Comparison of ENCODE assay signal across 25 cellular contexts in the genomic region with DNA sequence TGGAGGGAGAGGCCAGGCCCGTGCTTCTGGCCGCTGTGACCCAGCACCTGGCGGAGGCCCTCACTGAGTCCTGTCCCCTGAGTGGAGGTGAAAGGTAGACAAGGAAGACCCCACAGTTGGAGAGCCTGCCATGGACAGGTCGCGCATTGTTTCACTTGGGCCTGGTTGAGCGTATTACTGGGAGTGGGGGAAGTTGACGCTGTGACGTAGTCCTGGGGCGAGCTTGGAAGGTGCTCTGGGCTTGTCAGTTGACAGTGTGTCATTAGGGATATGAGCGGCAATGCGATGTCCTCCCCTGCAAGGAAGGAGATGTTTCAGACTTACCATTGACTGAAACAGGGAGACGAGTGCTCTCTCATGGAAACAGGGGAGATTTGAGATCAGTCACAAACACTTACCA.
DNase-seq lines count a peak whose midpoint lies in the region; ATAC-seq, FAIRE-seq and TF ChIP-seq lines count a peak whose summit lies in the region.
"Had no signal": no experiment of that assay in that cellular context is flagged by ENCODE, and none has a peak within 500 bp of the region (broad histone marks: within the 10 kb centered on the region; RNA-seq: fewer than 3 reads in every experiment).

No MANE protein-coding gene starts in this region.

- H2AK5ac ChIP-seq in mesenchymal stem cell (ENCODE audit: low read length, severe bottlenecking) = no peak overlapping the region

- ATAC-seq in GM12878 = no peak
- ATAC-seq in upper lobe of left lung (ENCODE audit: low FRiP score in 2 of 2) = no peak
- ATAC-seq: A549, natural killer cell, PC-3 had no signal

- intact Hi-C loops in GM12878 (cut with micrococcal nuclease; ENCODE audit: unreplicated experiment) = loop anchor here (5.0 kb wide), 1 partner anchor 124 kb away; no protein-coding TSS in a partner anchor

- 82% methylated on average over 12 of the region's 12 CpGs for WGBS in GM12878 (ENCODE audit: insufficient coverage, insufficient replicate concordance, low lambda C conversion rate, missing lambda C conversion rate)
- 96% methylated on average over 12 of the region's 12 CpGs for WGBS in mesenchymal stem cell
- 90 to 94% methylated on average over 9 to 12 of the region's 12 CpGs for WGBS in upper lobe of left lung, 2 donors

- FAIRE-seq in GM12878 (lab: Jason Lieb, UNC) = no peak
- FAIRE-seq: A549, bronchial epithelial cell, GM12892 had no signal

- in situ Hi-C loops in GM12878 (cut with MboI) = no loop called here

- H3K9me3 ChIP-seq in GM12878 (replicated peaks; ENCODE audit: control insufficient read depth, insufficient read depth, low read length) (no peaks in the 10 kb centered on the region), mesenchymal stem cell (ENCODE audit: control insufficient read depth, low read length) (no peaks in the 10 kb centered on the region), upper lobe of left lung (no peaks in the 10 kb centered on the region)
- H3K9me3 ChIP-seq: A549, heart right ventricle, SJCRH30 had no signal

- CTCF ChIA-PET in GM12878 (lab: Yijun Ruan, JAX) = interaction anchor here (0.7 to 1.0 kb wide), 2 partner anchors 17 to 39 kb away, joined by 3 to 5 read pairs; no protein-coding TSS in a partner anchor

- no peak for TF ChIP-seq POLR2A in GM12878 (IDR thresholded peaks at IDR 0.05; ENCODE audit: low read depth, low read length)
- no peak for TF ChIP-seq POLR2A in upper lobe of left lung (IDR thresholded peaks at IDR 0.05)

- peak; percentile 28 for DNase-seq in activated effector memory CD4-positive, alpha-beta T cell treated with anti-CD3 and anti-CD28 coated beads, Interleukin-2, amount 50 U/mL, for 16 hours
- no peak for DNase-seq in activated effector memory CD4-positive, alpha-beta T cell treated with Interleukin-2 at 50 U/mL for 16 hours
- no peak for DNase-seq in GM12878 (ENCODE audit: low read depth, low spot score)
- DNase-seq in mesenchymal stem cell = no peak
- no peak for DNase-seq in upper lobe of left lung
- no peak for DNase-seq in Kasumi-1 (lab: John Stamatoyannopoulos, UW)
- no peak for DNase-seq in GM19240 (ENCODE audit: insufficient read length, low spot score)
- DNase-seq in 8988T = no peak
- DNase-seq: activated CD4-positive, alpha-beta T cell treated with anti-CD3 and anti-CD28 coated beads, Interleukin-2, amount 50 U/mL, for 1 hour; activated CD8-positive, alpha-beta memory T cell treated with anti-CD3 and anti-CD28 coated beads, Interleukin-2, amount 50 U/mL, for 4 hours; activated gamma-delta T cell; DMS153; dorsolateral prefrontal cortex; heart right ventricle; immature natural killer cell; natural killer cell; NCI-H1092; NCI-H2029 treated with DMSO at 0.1 percent for 48 hours; NCI-H345; PC-3; SJCRH30; trophoblast cell had no signal

- TF ChIP-seq CTCF in GM12878 (IDR thresholded peaks at IDR 0.05 in 2 of 3, conservative IDR thresholded peaks at IDR 0.05 in 1 of 3; ENCODE audit: control insufficient read depth in 2 of 3, extremely low read depth in 1 of 3, insufficient read depth in 1 of 3, low read depth in 3 of 3, low read length in 3 of 3) (no peak), upper lobe of left lung (IDR thresholded peaks at IDR 0.05) (no peak)

- H3K4me1 ChIP-seq in GM12878 (ENCODE audit: control insufficient read depth, insufficient read depth, low read length) = peaks cover 29% of the 10 kb centered on the region
- peaks cover 8% of the 10 kb centered on the region for H3K4me1 ChIP-seq in mesenchymal stem cell (ENCODE audit: control insufficient read depth, insufficient read depth, low read depth, low read length)
- peaks cover 24 to 56% (median 42%) of the 10 kb centered on the region in 4 donors for H3K4me1 ChIP-seq in upper lobe of left lung
- H3K4me1 ChIP-seq: A549, SJCRH30 had no signal

- peak overlapping the region in 1 of 2 experiments; percentile 44 for H3K14ac ChIP-seq in mesenchymal stem cell (ENCODE audit: low read length in 2 of 2)

- no peak overlapping the region for H4K8ac ChIP-seq in mesenchymal stem cell (ENCODE audit: low read length)

- SMC1A ChIA-PET in GM12878 (lab: Charles Lee; ENCODE audit: uncharacterized antibody, unreplicated experiment) = interaction anchor here (0.8 to 7.3 kb wide), 11 partner anchors 10 to 125 kb away, joined by 3 to 76 read pairs (median 4); no protein-coding TSS in a partner anchor

- peak overlapping the region; percentile 21 to 73 for H2BK12ac ChIP-seq in mesenchymal stem cell (ENCODE audit: low read length in 2 of 2)

- H3K23ac ChIP-seq in mesenchymal stem cell (ENCODE audit: low read length in 2 of 2) = peak overlapping the region in 1 of 2 experiments; percentile 78

- no peaks in the 10 kb centered on the region for H4K20me1 ChIP-seq in GM12878 (ENCODE audit: control insufficient read depth, insufficient read depth)

- H3K36me3 ChIP-seq in GM12878 (ENCODE audit: control insufficient read depth in 2 of 2, insufficient read depth in 2 of 2, low read length in 1 of 2) (no peaks in the 10 kb centered on the region), mesenchymal stem cell (ENCODE audit: control insufficient read depth in 1 of 2, insufficient read depth in 2 of 2, low read depth in 1 of 2, low read length in 2 of 2) (peaks cover 0 to 2% of the 10 kb centered on the region in 2 experiments), upper lobe of left lung (no peaks in the 10 kb centered on the region)
- H3K36me3 ChIP-seq: heart right ventricle, SJCRH30 had no signal

- H3K4ac ChIP-seq in mesenchymal stem cell (ENCODE audit: low read depth in 1 of 2, low read length in 2 of 2) = peak overlapping the region in 1 of 2 experiments; percentile 24

- no peak overlapping the region for H3K9ac ChIP-seq in GM12878 (ENCODE audit: control insufficient read depth, insufficient read depth, low read length)
- H3K9ac ChIP-seq in mesenchymal stem cell (ENCODE audit: low read length) = no peak overlapping the region

- no peaks in the 10 kb centered on the region; the same call in 1 of the 2 replicates for H3K79me2 ChIP-seq in GM12878 (ENCODE audit: control insufficient read depth, insufficient read depth, low read length)

- no peak overlapping the region for H2BK15ac ChIP-seq in mesenchymal stem cell (ENCODE audit: low read depth, poor library complexity, severe bottlenecking)

- H3K79me1 ChIP-seq in mesenchymal stem cell (replicated peaks; ENCODE audit: low read length, poor library complexity, severe bottlenecking) = peaks cover 55% of the 10 kb centered on the region

- H2AFZ ChIP-seq in GM12878 (ENCODE audit: control insufficient read depth, low read depth, low read length) (no peak overlapping the region), mesenchymal stem cell (ENCODE audit: low read depth, low read length) (no peak overlapping the region)

- RAD21 ChIA-PET in GM12878 (lab: Charles Lee; ENCODE audit: unreplicated experiment) = interaction anchor here (1.3 to 3.3 kb wide), 3 partner anchors 17 to 39 kb away, joined by 3 to 26 read pairs (median 10); no protein-coding TSS in a partner anchor

- H3K4me3 ChIP-seq in GM12878 = no peak overlapping the region
- H3K4me3 ChIP-seq in mesenchymal stem cell (ENCODE audit: insufficient read depth in 1 of 2, low read depth in 1 of 2, low read length in 2 of 2) = no peak overlapping the region
- H3K4me3 ChIP-seq in upper lobe of left lung = no peak overlapping the region
- H3K4me3 ChIP-seq: A549, dorsolateral prefrontal cortex, heart right ventricle, SJCRH30 had no signal

- H3K18ac ChIP-seq in mesenchymal stem cell (ENCODE audit: low read depth in 1 of 2, low read length in 2 of 2) = peak overlapping the region in 1 of 2 experiments; percentile 4

- POLR2A ChIA-PET in GM12878 (lab: Charles Lee) = interaction anchor here (0.9 to 1.9 kb wide), 3 partner anchors 17 to 39 kb away, joined by 3 to 8 read pairs (median 3); no protein-coding TSS in a partner anchor

- H3K27ac ChIP-seq in GM12878 (ENCODE audit: control insufficient read depth, insufficient read depth) (peak overlapping the region; percentile 62), mesenchymal stem cell (ENCODE audit: low read length, poor library complexity, severe bottlenecking) (no peak overlapping the region), upper lobe of left lung (peak overlapping the region; percentile 55 to 73 (median 62))
- H3K27ac ChIP-seq: A549, SJCRH30 had no signal

- H2BK5ac ChIP-seq in mesenchymal stem cell (ENCODE audit: low read depth, low read length, poor library complexity, severe bottlenecking) = no peak overlapping the region

- H3K4me2 ChIP-seq in GM12878 (ENCODE audit: control insufficient read depth, insufficient read depth) = peak overlapping the region; percentile 50
- no peak overlapping the region for H3K4me2 ChIP-seq in mesenchymal stem cell (ENCODE audit: low read length, poor library complexity, severe bottlenecking)
- H3K4me2 ChIP-seq: A549 had no signal

- TF ChIP-seq EP300 in GM12878 (IDR thresholded peaks at IDR 0.05; ENCODE audit: borderline replicate concordance in 1 of 2, control insufficient read depth in 1 of 2, low read depth in 2 of 2, low read length in 2 of 2) = no peak
- TF ChIP-seq EP300 in upper lobe of left lung (IDR thresholded peaks at IDR 0.05) = no peak

- no peak for TF ChIP-seq RAD21 in GM12878 (IDR thresholded peaks at IDR 0.05; ENCODE audit: insufficient read depth, low read depth, low read length)

- H4K91ac ChIP-seq in mesenchymal stem cell (ENCODE audit: low read length) = no peak overlapping the region

- BruUV-seq in GM12878 (replicated peaks; lab: Mats Ljungman, UMichigan) = no TSS peak

- H3K27me3 ChIP-seq in GM12878 (replicated peaks in 1 of 2; ENCODE audit: control insufficient read depth in 2 of 2, insufficient read depth in 2 of 2, low read length in 1 of 2) (no peaks in the 10 kb centered on the region), mesenchymal stem cell (ENCODE audit: control insufficient read depth in 1 of 2, insufficient read depth in 1 of 2, low read length in 2 of 2) (peaks cover 0 to 4% of the 10 kb centered on the region in 2 experiments), upper lobe of left lung (no peaks in the 10 kb centered on the region)
- H3K27me3 ChIP-seq: dorsolateral prefrontal cortex, heart right ventricle had no signal

- H2BK120ac ChIP-seq in mesenchymal stem cell (ENCODE audit: low read depth, low read length) = no peak overlapping the region

TF ChIP-seq in GM12878, 131 proteins besides CTCF, POLR2A, EP300 and RAD21 (continues in another document):
- TF ChIP-seq, protein P1, sequence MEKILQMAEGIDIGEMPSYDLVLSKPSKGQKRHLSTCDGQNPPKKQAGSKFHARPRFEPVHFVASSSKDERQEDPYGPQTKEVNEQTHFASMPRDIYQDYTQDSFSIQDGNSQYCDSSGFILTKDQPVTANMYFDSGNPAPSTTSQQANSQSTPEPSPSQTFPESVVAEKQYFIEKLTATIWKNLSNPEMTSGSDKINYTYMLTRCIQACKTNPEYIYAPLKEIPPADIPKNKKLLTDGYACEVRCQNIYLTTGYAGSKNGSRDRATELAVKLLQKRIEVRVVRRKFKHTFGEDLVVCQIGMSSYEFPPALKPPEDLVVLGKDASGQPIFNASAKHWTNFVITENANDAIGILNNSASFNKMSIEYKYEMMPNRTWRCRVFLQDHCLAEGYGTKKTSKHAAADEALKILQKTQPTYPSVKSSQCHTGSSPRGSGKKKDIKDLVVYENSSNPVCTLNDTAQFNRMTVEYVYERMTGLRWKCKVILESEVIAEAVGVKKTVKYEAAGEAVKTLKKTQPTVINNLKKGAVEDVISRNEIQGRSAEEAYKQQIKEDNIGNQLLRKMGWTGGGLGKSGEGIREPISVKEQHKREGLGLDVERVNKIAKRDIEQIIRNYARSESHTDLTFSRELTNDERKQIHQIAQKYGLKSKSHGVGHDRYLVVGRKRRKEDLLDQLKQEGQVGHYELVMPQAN (conservative IDR thresholded peaks at IDR 0.05) = no peak
